10 cellular contexts compared by ENCODE assay signal in the genomic region with DNA sequence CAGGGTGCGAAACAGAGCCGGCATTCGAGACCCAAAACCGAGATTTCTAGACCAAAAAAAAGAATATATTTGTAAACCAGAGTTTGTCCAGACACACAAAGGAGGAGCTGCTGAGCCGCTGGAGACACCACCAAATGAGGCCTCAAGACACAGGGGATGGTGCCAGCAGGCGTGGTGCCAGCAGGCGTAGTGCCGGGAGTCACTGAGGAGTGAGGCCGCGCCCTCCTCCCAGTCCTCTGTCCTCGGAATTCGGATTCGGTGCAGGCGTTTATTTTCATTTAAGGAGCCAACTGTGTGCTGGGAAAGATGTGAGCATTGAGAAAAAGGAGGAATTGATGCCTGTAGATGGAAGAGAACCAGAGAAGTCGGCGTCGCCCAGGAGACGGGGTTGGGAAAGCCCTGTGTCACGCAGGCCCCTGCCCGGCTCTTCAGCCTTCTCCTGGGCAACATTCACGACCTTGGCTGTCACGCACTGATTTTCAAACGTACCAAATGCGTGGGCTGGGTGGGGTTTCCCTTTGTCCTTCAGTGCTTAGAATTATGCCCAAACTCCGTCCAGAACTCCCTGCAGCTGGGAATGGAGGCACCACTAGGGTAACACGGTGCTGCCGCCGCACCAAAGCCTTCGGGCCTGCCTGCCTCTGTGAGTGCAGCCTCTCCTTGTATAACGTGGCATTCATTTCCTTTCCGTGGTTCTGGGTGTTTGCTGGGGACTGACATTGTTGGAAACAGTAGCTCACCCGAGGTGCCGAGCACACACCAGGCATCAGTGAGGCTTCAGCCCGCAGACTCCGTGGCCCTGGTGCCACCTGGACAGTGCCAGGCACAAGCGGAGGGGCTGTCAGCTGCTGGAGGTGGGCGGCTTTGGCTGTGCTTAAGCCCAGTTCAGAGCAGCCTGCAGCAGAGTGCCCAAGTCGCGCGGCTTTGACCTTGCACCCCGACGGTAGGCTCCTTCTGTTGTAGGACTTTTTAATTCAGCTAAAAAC. TPM values are rescaled to one million over a fixed set of nuclear protein-coding genes. Genes with fewer than 3 reads are reported as not detected.
DNase-seq lines count a peak whose midpoint lies in the region; ATAC-seq and TF ChIP-seq lines count a peak whose summit lies in the region.
"Had no signal": no experiment of that assay in that cellular context is flagged by ENCODE, and none has a peak within 500 bp of the region (broad histone marks: within the 10 kb centered on the region; RNA-seq: fewer than 3 reads in every experiment).

No MANE protein-coding gene starts in this region.

- CTCF ChIA-PET in CD8-positive, alpha-beta T cell (lab: Charles Lee) = no interaction called here

- H3K27ac ChIP-seq in transverse colon (peak overlapping the region; percentile 76 to 86 (median 80)), WERI-Rb-1 (no peak overlapping the region)
- no peak overlapping the region for H3K27ac ChIP-seq in CD8-positive, alpha-beta T cell (ENCODE audit: low read depth, low read length)

- H3K9me3 ChIP-seq in transverse colon = no peaks in the 10 kb centered on the region
- H3K9me3 ChIP-seq in CD8-positive, alpha-beta T cell (ENCODE audit: low read length) = no peaks in the 10 kb centered on the region
- peaks cover 4% of the 10 kb centered on the region for H3K9me3 ChIP-seq in WERI-Rb-1 (ENCODE audit: severe bottlenecking)

- no peaks in the 10 kb centered on the region for H3K9me3 Mint-ChIP-seq in CD8-positive, alpha-beta T cell

- no peak for ATAC-seq in CD8-positive, alpha-beta T cell
- ATAC-seq: K562 had no signal

- TF ChIP-seq EP300 in transverse colon (IDR thresholded peaks at IDR 0.05; ENCODE audit: low read depth) = no peak

- peaks cover 19% of the 10 kb centered on the region for H3K4me1 Mint-ChIP-seq in CD8-positive, alpha-beta T cell (ENCODE audit: low read depth)

- H3K36me3 Mint-ChIP-seq in CD8-positive, alpha-beta T cell = peaks cover 48% of the 10 kb centered on the region

- intact Hi-C loops in transverse colon (cut with DNase I; ENCODE audit: low total_unique reads) = no loop called here
- intact Hi-C loops in CD8-positive, alpha-beta T cell (cut with DNase I, micrococcal nuclease) = no loop called here

- H3K36me3 ChIP-seq in transverse colon = peaks cover 0 to 9% (median 3%) of the 10 kb centered on the region in 4 donors
- H3K36me3 ChIP-seq in CD8-positive, alpha-beta T cell (ENCODE audit: insufficient read depth, low read length) = peaks cover 25% of the 10 kb centered on the region
- peaks cover 53% of the 10 kb centered on the region for H3K36me3 ChIP-seq in WERI-Rb-1

- no peak overlapping the region for H3K27ac Mint-ChIP-seq in CD8-positive, alpha-beta T cell

- POLR2A ChIA-PET in CD8-positive, alpha-beta T cell (lab: Charles Lee) = no interaction called here

- TF ChIP-seq CTCF in epithelial cell of esophagus (IDR thresholded peaks at IDR 0.05; ENCODE audit: insufficient read depth, low read depth, low read length, missing control alignments) (peak; percentile 29), transverse colon (IDR thresholded peaks at IDR 0.05) (peak in 2 of 5 experiments; percentile 9 to 15), WERI-Rb-1 (IDR thresholded peaks at IDR 0.05; ENCODE audit: low read depth, low read length) (no peak)
- no peak for TF ChIP-seq CTCF in CD8-positive, alpha-beta T cell (IDR thresholded peaks at IDR 0.05)

- peaks cover 6 to 20% (median 18%) of the 10 kb centered on the region in 4 donors for H3K4me1 ChIP-seq in transverse colon
- H3K4me1 ChIP-seq in CD8-positive, alpha-beta T cell (ENCODE audit: insufficient read depth, low read length) = peaks cover 20% of the 10 kb centered on the region

- H3K27me3 Mint-ChIP-seq in CD8-positive, alpha-beta T cell (ENCODE audit: low read depth) = no peaks in the 10 kb centered on the region

- WGBS in transverse colon (ENCODE audit: low coverage in 1 of 2), 2 donors = 18 to 60% methylated on average over 5 to 41 of the region's 42 CpGs

- no peaks in the 10 kb centered on the region for H3K27me3 ChIP-seq in transverse colon
- no peaks in the 10 kb centered on the region for H3K27me3 ChIP-seq in CD8-positive, alpha-beta T cell (ENCODE audit: insufficient read depth, low read length)
- no peaks in the 10 kb centered on the region for H3K27me3 ChIP-seq in WERI-Rb-1 (ENCODE audit: insufficient read depth, low read depth, severe bottlenecking)

- DNase-seq in DMS 273 (lab: John Stamatoyannopoulos, UW; ENCODE audit: unreplicated experiment) = peak; percentile 86
- DNase-seq in DMS 273 treated with DMSO at 0.1 percent for 48 hours (lab: John Stamatoyannopoulos, UW) = no peak
- peak; percentile 51 for DNase-seq in epithelial cell of esophagus (ENCODE audit: low read depth)
- peak; percentile 84 for DNase-seq in midbrain (lab: John Stamatoyannopoulos, UW)
- DNase-seq in transverse colon = peak; percentile 88
- no peak for DNase-seq in stimulated activated CD4-positive, alpha-beta T cell treated with anti-CD3 and anti-CD28 coated beads, Interleukin-2, amount 100 ng/mL, for 24 hours
- DNase-seq in CD8-positive, alpha-beta T cell = no peak
- no peak for DNase-seq in WERI-Rb-1
- DNase-seq: 8988T had no signal

- no peak overlapping the region for H3K4me3 Mint-ChIP-seq in CD8-positive, alpha-beta T cell

- no peak for TF ChIP-seq POLR2A in transverse colon (IDR thresholded peaks at IDR 0.05)

- H3K4me3 ChIP-seq in epithelial cell of esophagus (ENCODE audit: low read length) (no peak overlapping the region), transverse colon (no peak overlapping the region), WERI-Rb-1 (ENCODE audit: low read depth, low read length) (no peak overlapping the region)
- H3K4me3 ChIP-seq in CD8-positive, alpha-beta T cell (ENCODE audit: low read depth, low read length) = no peak overlapping the region
- H3K4me3 ChIP-seq: K562 had no signal

- in situ Hi-C loops in transverse colon (cut with MboI; ENCODE audit: low pct_ligation_motif_present in 1 of 4, low pct_unique_long_range_greater_than_20kb in 1 of 4, low sequenced_read_pairs in 3 of 4) = no loop called here

RNA-seq across cellular contexts. Expression of gene CHMP6, which starts 49.0 kb away (rescaled TPM):
- total RNA-seq in transverse colon = 100 to 1,000 TPM in 1 of 4 donors, 10 to 100 TPM in 3; 38.6 to 107 (median 41.7) TPM
- total RNA-seq in CD8-positive, alpha-beta T cell = 10 to 100 TPM; 10.6 to 11.5 TPM

Comparison
In these comparisons a context has a peak if more than half of its experiments do, and no peak if none do; other contexts are left out.
1. DNase-seq: peak in DMS 273 (single experiment), epithelial cell of esophagus (single experiment), midbrain (single experiment) and transverse colon (single experiment); none in DMS 273 treated with DMSO at 0.1 percent for 48 hours (single experiment), stimulated activated CD4-positive, alpha-beta T cell treated with anti-CD3 and anti-CD28 coated beads, Interleukin-2, amount 100 ng/mL, for 24 hours (0 of 2), CD8-positive, alpha-beta T cell (0 of 7) and WERI-Rb-1 (single experiment).
2. H3K27ac ChIP-seq: peak in transverse colon (4 of 4); none in CD8-positive, alpha-beta T cell (single experiment) and WERI-Rb-1 (single experiment).